23 cellular contexts compared by ENCODE assay signal in genomic region chr2:26534865-26535662, GRCh38. TPM values are rescaled to one million over a fixed set of nuclear protein-coding genes. Genes with fewer than 3 reads are reported as not detected.
"Had no signal": no experiment of that assay in that cellular context is flagged by ENCODE, and none has a peak within 500 bp of the region (broad histone marks: within the 10 kb centered on the region; RNA-seq: fewer than 3 reads in every experiment).

No MANE protein-coding gene starts in this region.

- H3K27ac ChIP-seq: body of pancreas, colonic mucosa, gastrocnemius medialis, heart left ventricle, left ventricle myocardium inferior, testis, upper lobe of left lung had no signal

- DNase-seq: activated CD4-positive, alpha-beta T cell treated with anti-CD3 and anti-CD28 coated beads, Interleukin-2, amount 10 ng/mL, durations not matched to agents 7 days and 5 days; activated CD4-positive, CD25-positive, alpha-beta regulatory T cell; activated CD8-positive, alpha-beta T cell treated with anti-CD3 and anti-CD28 coated beads, Interleukin-2, amount 10 ng/mL, durations not matched to agents 7 days and 5 days; activated gamma-delta T cell treated with Interleukin-2 at 50 U/mL for 16 hours; activated naive CD8-positive, alpha-beta T cell treated with anti-CD3 and anti-CD28 coated beads for 36 hours; activated T-cell treated with anti-CD3 and anti-CD28 coated beads, Interleukin-2, amount 50 U/mL, for 48 hours; amygdala; body of pancreas; central memory CD4-positive, alpha-beta T cell; colonic mucosa; gastrocnemius medialis; left ventricle myocardium inferior; mucosa of descending colon; naive B cell; retina; stimulated activated naive CD8-positive, alpha-beta T cell treated with anti-CD3 and anti-CD28 coated beads, Interleukin-15, amount 100 ng/mL, for 72 hours; T1000; testis; upper lobe of left lung had no signal

- H3K4me3 Mint-ChIP-seq: activated CD4-positive, alpha-beta T cell treated with anti-CD3 and anti-CD28 coated beads, Interleukin-2, amount 10 ng/mL, durations not matched to agents 7 days and 5 days; activated CD8-positive, alpha-beta T cell treated with anti-CD3 and anti-CD28 coated beads, Interleukin-2, amount 10 ng/mL, durations not matched to agents 7 days and 5 days; activated naive CD8-positive, alpha-beta T cell treated with anti-CD3 and anti-CD28 coated beads for 36 hours; memory B cell; stimulated activated naive CD8-positive, alpha-beta T cell treated with anti-CD3 and anti-CD28 coated beads, Interleukin-15, amount 100 ng/mL, for 72 hours had no signal

- H3K27me3 ChIP-seq: body of pancreas, colonic mucosa, gastrocnemius medialis, testis, upper lobe of left lung had no signal

- H3K4me1 ChIP-seq: body of pancreas, colonic mucosa, testis, upper lobe of left lung had no signal

- H3K36me3 ChIP-seq: colonic mucosa, gastrocnemius medialis, heart left ventricle, left ventricle myocardium inferior, upper lobe of left lung had no signal

- H3K27ac Mint-ChIP-seq: activated CD4-positive, alpha-beta T cell treated with anti-CD3 and anti-CD28 coated beads, Interleukin-2, amount 10 ng/mL, durations not matched to agents 7 days and 5 days; activated CD8-positive, alpha-beta T cell treated with anti-CD3 and anti-CD28 coated beads, Interleukin-2, amount 10 ng/mL, durations not matched to agents 7 days and 5 days; activated naive CD8-positive, alpha-beta T cell treated with anti-CD3 and anti-CD28 coated beads for 36 hours; memory B cell; naive B cell had no signal

- ATAC-seq: activated CD8-positive, alpha-beta T cell treated with anti-CD3 and anti-CD28 coated beads, Interleukin-2, amount 10 ng/mL, durations not matched to agents 7 days and 5 days; body of pancreas; esophagus mucosa; mucosa of descending colon; stimulated activated naive CD8-positive, alpha-beta T cell treated with anti-CD3 and anti-CD28 coated beads, Interleukin-15, amount 100 ng/mL, for 72 hours had no signal

- H3K4me1 Mint-ChIP-seq: activated CD4-positive, alpha-beta T cell treated with anti-CD3 and anti-CD28 coated beads, Interleukin-2, amount 10 ng/mL, durations not matched to agents 7 days and 5 days; activated naive CD8-positive, alpha-beta T cell treated with anti-CD3 and anti-CD28 coated beads for 36 hours; memory B cell; naive B cell; stimulated activated naive CD8-positive, alpha-beta T cell treated with anti-CD3 and anti-CD28 coated beads, Interleukin-15, amount 100 ng/mL, for 72 hours had no signal

- H3K36me3 Mint-ChIP-seq: activated naive CD8-positive, alpha-beta T cell treated with anti-CD3 and anti-CD28 coated beads for 36 hours; memory B cell; naive B cell had no signal

- H3K27me3 Mint-ChIP-seq: activated CD4-positive, alpha-beta T cell treated with anti-CD3 and anti-CD28 coated beads, Interleukin-2, amount 10 ng/mL, durations not matched to agents 7 days and 5 days; activated naive CD8-positive, alpha-beta T cell treated with anti-CD3 and anti-CD28 coated beads for 36 hours; stimulated activated naive CD8-positive, alpha-beta T cell treated with anti-CD3 and anti-CD28 coated beads, Interleukin-15, amount 100 ng/mL, for 72 hours had no signal

- H3K9me3 Mint-ChIP-seq: activated CD4-positive, alpha-beta T cell treated with anti-CD3 and anti-CD28 coated beads, Interleukin-2, amount 10 ng/mL, durations not matched to agents 7 days and 5 days; activated naive CD8-positive, alpha-beta T cell treated with anti-CD3 and anti-CD28 coated beads for 36 hours; memory B cell; naive B cell; stimulated activated naive CD8-positive, alpha-beta T cell treated with anti-CD3 and anti-CD28 coated beads, Interleukin-15, amount 100 ng/mL, for 72 hours had no signal

- H3K9me3 ChIP-seq: body of pancreas, colonic mucosa, gastrocnemius medialis, heart left ventricle, left ventricle myocardium inferior, mucosa of descending colon, testis, upper lobe of left lung had no signal

- H3K4me3 ChIP-seq: body of pancreas, colonic mucosa, gastrocnemius medialis, heart left ventricle, left ventricle myocardium inferior, mucosa of descending colon, testis, upper lobe of left lung had no signal

RNA-seq across cellular contexts. Expression of gene OTOF, which starts 57.1 kb away (rescaled TPM):
- total RNA-seq: colonic mucosa, esophagus mucosa, kidney epithelial cell, left ventricle myocardium inferior had no signal
